ENCODE assay signal across 1 cellular context in genomic region chr9:132447346-132447745, GRCh38.
TF ChIP-seq lines count a peak whose summit lies in the region.

No MANE protein-coding gene starts in this region.

TF ChIP-seq in WTC11, 78 proteins besides CTCF, POLR2A, EP300 and RAD21 (continued from another document):
- TF ChIP-seq ZNF281 (CRISPR knock-in tag; IDR thresholded peaks at IDR 0.05) (no peak), MAX (CRISPR knock-in tag; IDR thresholded peaks at IDR 0.05) (peak; percentile 47; the same call in 1 of the 2 replicates), ARID4B (CRISPR knock-in tag; IDR thresholded peaks at IDR 0.05; ENCODE audit: borderline replicate concordance) (no peak), ERG (CRISPR knock-in tag; IDR thresholded peaks at IDR 0.05) (no peak), STAT6 (CRISPR knock-in tag; conservative IDR thresholded peaks at IDR 0.05; ENCODE audit: low read depth) (no peak)
